In the genomic region with DNA sequence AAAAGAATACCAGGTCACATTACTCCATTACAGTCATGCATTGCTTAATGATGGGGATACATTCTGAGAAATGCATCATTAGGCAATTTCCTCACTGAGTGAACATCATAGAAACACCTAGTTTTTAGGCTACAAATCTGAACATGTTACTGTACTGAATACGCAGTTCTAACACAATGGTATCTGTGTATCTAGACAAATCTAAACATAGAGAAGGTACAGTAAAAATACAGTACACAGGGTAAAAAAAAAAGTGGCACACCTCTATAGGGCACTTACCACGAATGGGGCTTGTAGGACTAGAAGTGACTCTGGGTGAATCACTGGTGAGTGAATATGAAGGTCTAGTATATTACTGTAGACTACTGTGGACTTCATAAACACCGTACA, we compare ENCODE assay signal across 24 cellular contexts.
DNase-seq lines count a peak whose midpoint lies in the region; ATAC-seq and TF ChIP-seq lines count a peak whose summit lies in the region.
"Had no signal": no experiment of that assay in that cellular context is flagged by ENCODE, and none has a peak within 500 bp of the region (broad histone marks: within the 10 kb centered on the region; RNA-seq: fewer than 3 reads in every experiment).

No MANE protein-coding gene starts in this region.

- DNase-seq in AML-193 (lab: John Stamatoyannopoulos, UW) (peak; percentile 46 to 71), GM23248 (peak; percentile 65), RWPE2 (ENCODE audit: low spot score) (no peak), iris pigment epithelial cell (ENCODE audit: low read depth) (peak; percentile 60), lower lobe of right lung (no peak), hypothalamus (lab: John Stamatoyannopoulos, UW) (no peak)
- no peak for DNase-seq in naive thymus-derived CD8-positive, alpha-beta T cell
- DNase-seq: activated CD4-positive, alpha-beta T cell treated with anti-CD3 and anti-CD28 coated beads, Interleukin-2, amount 50 U/mL, for 48 hours; activated naive CD4-positive, alpha-beta T cell treated with anti-CD3 and anti-CD28 coated beads for 36 hours; activated T-cell treated with anti-CD3 and anti-CD28 coated beads, Interleukin-2, amount 50 U/mL, for 1 hour; brain microvascular endothelial cell; GF-D8; immature natural killer cell; Karpas-422; NCI-H187; NCI-H510A; stimulated activated CD4-positive, alpha-beta T cell treated with anti-CD3 and anti-CD28 coated beads, Interleukin-4, amount 100 ng/mL, for 24 hours had no signal

- H3K27ac ChIP-seq in GM23248 (peak overlapping the region; percentile 35), RWPE2 (ENCODE audit: poor library complexity, severe bottlenecking) (peak overlapping the region; percentile 23), lower lobe of right lung (no peak overlapping the region)
- H3K27ac ChIP-seq: brain microvascular endothelial cell, VCaP had no signal

- TF ChIP-seq CTCF in RWPE2 (IDR thresholded peaks at IDR 0.05; ENCODE audit: poor library complexity, severe bottlenecking) (no peak), lower lobe of right lung (IDR thresholded peaks at IDR 0.05) (no peak)

- no peaks in the 10 kb centered on the region for H3K9me2 ChIP-seq in GM23248 (ENCODE audit: insufficient read depth)

- no peaks in the 10 kb centered on the region for H3K36me3 ChIP-seq in GM23248 (ENCODE audit: low read depth)
- H3K36me3 ChIP-seq in RWPE2 (ENCODE audit: low read depth), result 0 out of 2 replicates have a peak, but pooled peaks cover 7% of the 10 kb centered on the region
- H3K36me3 ChIP-seq in lower lobe of right lung, result no peaks in the 10 kb centered on the region
- H3K36me3 ChIP-seq: brain microvascular endothelial cell had no signal

- H3K9me3 Mint-ChIP-seq in naive thymus-derived CD8-positive, alpha-beta T cell, result no peaks in the 10 kb centered on the region
- H3K9me3 Mint-ChIP-seq: activated naive CD4-positive, alpha-beta T cell treated with anti-CD3 and anti-CD28 coated beads for 36 hours; nephron had no signal

- H3K4me1 ChIP-seq in GM23248 (ENCODE audit: insufficient read depth), result 0 out of 2 replicates have a peak, but pooled peaks cover 16% of the 10 kb centered on the region
- H3K4me1 ChIP-seq in RWPE2 (ENCODE audit: insufficient read depth, poor library complexity, severe bottlenecking), result peaks cover 33% of the 10 kb centered on the region
- H3K4me1 ChIP-seq in lower lobe of right lung, result peaks cover 22% of the 10 kb centered on the region

- POLR2A ChIA-PET in naive thymus-derived CD8-positive, alpha-beta T cell (lab: Charles Lee), result no interaction called here

- intact Hi-C loops in lower lobe of right lung (cut with DNase I), result no loop called here

- H3K4me2 ChIP-seq in GM23248 (ENCODE audit: unreplicated experiment), result no peak overlapping the region

- H3K4me1 Mint-ChIP-seq in naive thymus-derived CD8-positive, alpha-beta T cell, result peaks cover 9 to 36% (median 23%) of the 10 kb centered on the region in 4 donors

- H2AFZ ChIP-seq in GM23248, result no peak overlapping the region

- H3K4me3 ChIP-seq in GM23248, result no peak overlapping the region
- H3K4me3 ChIP-seq in RWPE2 (ENCODE audit: severe bottlenecking), result no peak overlapping the region
- H3K4me3 ChIP-seq in lower lobe of right lung, result no peak overlapping the region
- H3K4me3 ChIP-seq: GM12878 had no signal

- H3K9ac ChIP-seq in GM23248, result no peak overlapping the region

- 48 to 54% methylated on average over 3 of the region's 3 CpGs for WGBS in GM23248 (ENCODE audit: low coverage in 1 of 2, low lambda C conversion rate in 2 of 2, missing lambda C conversion rate in 2 of 2), 2 experiments

- no peak overlapping the region for H3K4me3 Mint-ChIP-seq in naive thymus-derived CD8-positive, alpha-beta T cell
- H3K4me3 Mint-ChIP-seq: activated naive CD4-positive, alpha-beta T cell treated with anti-CD3 and anti-CD28 coated beads for 36 hours; B cell; immature natural killer cell; nephron had no signal

- H3K9me3 ChIP-seq in GM23248 (ENCODE audit: low read depth) (no peaks in the 10 kb centered on the region), RWPE2 (ENCODE audit: severe bottlenecking) (no peaks in the 10 kb centered on the region), lower lobe of right lung (no peaks in the 10 kb centered on the region)

- no peaks in the 10 kb centered on the region for H4K20me1 ChIP-seq in GM23248 (ENCODE audit: insufficient read depth)

- ATAC-seq in RWPE2 (ENCODE audit: low read depth) (peak; percentile 85), GM18498 (IDR thresholded peaks at IDR 0.05; ENCODE audit: unreplicated experiment) (no peak), lower lobe of right lung (no peak)
- no peak for ATAC-seq in naive thymus-derived CD8-positive, alpha-beta T cell
- ATAC-seq: esophagus mucosa, GM12878, HCT116 had no signal

- H3F3A ChIP-seq in GM23248 (ENCODE audit: insufficient read depth), result peaks cover 13% of the 10 kb centered on the region; the same call in 1 of the 2 replicates

- peaks cover 92% of the 10 kb centered on the region for H3K79me2 ChIP-seq in GM23248 (ENCODE audit: insufficient read depth)

- H3K36me3 Mint-ChIP-seq in naive thymus-derived CD8-positive, alpha-beta T cell, result peaks cover 0 to 24% (median 16%) of the 10 kb centered on the region in 3 donors

- in situ Hi-C loops in GM23248 (cut with MboI), result loop anchor here (25.0 kb wide), 1 partner anchor 372 kb away; no protein-coding TSS in a partner anchor

- H3K27ac Mint-ChIP-seq in naive thymus-derived CD8-positive, alpha-beta T cell, result no peak overlapping the region
- H3K27ac Mint-ChIP-seq: activated naive CD4-positive, alpha-beta T cell treated with anti-CD3 and anti-CD28 coated beads for 36 hours; B cell; immature natural killer cell; nephron had no signal

- no peaks in the 10 kb centered on the region for H3K27me3 Mint-ChIP-seq in naive thymus-derived CD8-positive, alpha-beta T cell
- H3K27me3 Mint-ChIP-seq: B cell had no signal

- H3K27me3 ChIP-seq in GM23248 (replicated peaks; ENCODE audit: insufficient read depth), result no peaks in the 10 kb centered on the region
- no peaks in the 10 kb centered on the region for H3K27me3 ChIP-seq in RWPE2 (ENCODE audit: insufficient read depth, poor library complexity, severe bottlenecking)
- H3K27me3 ChIP-seq in lower lobe of right lung (ENCODE audit: low read depth), result no peaks in the 10 kb centered on the region
- H3K27me3 ChIP-seq: brain microvascular endothelial cell had no signal

Comparison
In these comparisons a context has a peak if more than half of its experiments do, and no peak if none do; other contexts are left out.
1. DNase-seq: peak in AML-193 (2 of 2), GM23248 (single experiment) and iris pigment epithelial cell (single experiment); none in RWPE2 (single experiment), lower lobe of right lung (single experiment), naive thymus-derived CD8-positive, alpha-beta T cell (0 of 10) and hypothalamus (0 of 51).